ENCODE assay signal across 9 cellular contexts in the genomic region with DNA sequence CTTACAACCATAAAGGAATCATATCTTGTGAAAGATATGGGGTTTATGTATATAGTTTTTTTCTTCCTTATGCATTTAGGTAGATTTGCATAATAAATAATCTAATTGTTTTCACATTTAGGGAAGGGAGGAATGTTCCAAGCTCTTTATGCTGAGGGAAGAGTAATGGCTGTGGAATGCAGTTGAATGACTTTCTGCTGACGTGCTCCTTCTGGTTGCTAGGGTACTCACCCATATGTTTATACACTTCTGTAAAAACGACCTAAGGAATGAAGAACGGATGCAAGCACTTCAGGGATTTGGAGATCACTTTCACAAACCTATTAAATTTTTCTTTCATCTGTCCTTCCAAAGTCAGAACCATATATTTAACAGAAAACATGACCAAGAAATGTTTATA. TPM values are rescaled to one million over a fixed set of nuclear protein-coding genes. Genes with fewer than 3 reads are reported as not detected.
DNase-seq lines count a peak whose midpoint lies in the region; ATAC-seq, FAIRE-seq and TF ChIP-seq lines count a peak whose summit lies in the region.
"Had no signal": no experiment of that assay in that cellular context is flagged by ENCODE, and none has a peak within 500 bp of the region (broad histone marks: within the 10 kb centered on the region; RNA-seq: fewer than 3 reads in every experiment).

No MANE protein-coding gene starts in this region.

- H3K4me1 Mint-ChIP-seq in astrocyte (ENCODE audit: low read depth, unreplicated experiment) (peaks cover 26% of the 10 kb centered on the region), immature natural killer cell (no peaks in the 10 kb centered on the region)
- no peaks in the 10 kb centered on the region for H3K4me1 Mint-ChIP-seq in activated CD8-positive, alpha-beta T cell treated with anti-CD3 and anti-CD28 coated beads, Interleukin-2, amount 10 ng/mL, durations not matched to agents 7 days and 5 days (ENCODE audit: low read depth)

- peak; percentile 100 for FAIRE-seq in astrocyte (lab: Jason Lieb, UNC)

- H3K4me2 ChIP-seq in astrocyte (ENCODE audit: low read length) = peak overlapping the region; percentile 70

- H3K4me1 ChIP-seq in astrocyte (ENCODE audit: insufficient read depth, low read length) (peaks cover 23% of the 10 kb centered on the region), iPS-18a (ENCODE audit: control insufficient read depth, low read depth, low read length) (peaks cover 19% of the 10 kb centered on the region), thyroid gland (peaks cover 0 to 9% of the 10 kb centered on the region in 2 donors)

- H3K27me3 Mint-ChIP-seq in astrocyte (ENCODE audit: low read depth, unreplicated experiment) = peaks cover 2% of the 10 kb centered on the region
- H3K27me3 Mint-ChIP-seq in immature natural killer cell (ENCODE audit: low read depth in 3 of 3) = peaks cover 0 to 2% (median 2%) of the 10 kb centered on the region in 3 donors
- H3K27me3 Mint-ChIP-seq in activated CD8-positive, alpha-beta T cell treated with anti-CD3 and anti-CD28 coated beads, Interleukin-2, amount 10 ng/mL, durations not matched to agents 7 days and 5 days (ENCODE audit: low read depth) = peaks cover 11% of the 10 kb centered on the region

- peak overlapping the region; percentile 99 for H3K27ac Mint-ChIP-seq in astrocyte (ENCODE audit: unreplicated experiment)
- H3K27ac Mint-ChIP-seq in immature natural killer cell = no peak overlapping the region
- no peak overlapping the region for H3K27ac Mint-ChIP-seq in activated CD8-positive, alpha-beta T cell treated with anti-CD3 and anti-CD28 coated beads, Interleukin-2, amount 10 ng/mL, durations not matched to agents 7 days and 5 days

- TF ChIP-seq POLR2A in thyroid gland (IDR thresholded peaks at IDR 0.05) = no peak

- H2AFZ ChIP-seq in astrocyte (ENCODE audit: low read depth, low read length) = no peak overlapping the region

- H3K9ac ChIP-seq in astrocyte (ENCODE audit: low read length) (peak overlapping the region; percentile 74), iPS-18a (ENCODE audit: low read length) (peak overlapping the region; percentile 80)

- ATAC-seq in activated CD8-positive, alpha-beta T cell treated with anti-CD3 and anti-CD28 coated beads, Interleukin-2, amount 10 ng/mL, durations not matched to agents 7 days and 5 days = no peak
- ATAC-seq in GM21619 (IDR thresholded peaks at IDR 0.05; ENCODE audit: unreplicated experiment) = no peak

- TF ChIP-seq CTCF in astrocyte (IDR thresholded peaks at IDR 0.05; ENCODE audit: insufficient read depth, low read depth, low read length) = no peak
- TF ChIP-seq CTCF in thyroid gland (IDR thresholded peaks at IDR 0.05) = no peak

- CTCF ChIA-PET in activated CD8-positive, alpha-beta T cell treated with anti-CD3 and anti-CD28 coated beads, Interleukin-2, amount 10 ng/mL, durations not matched to agents 7 days and 5 days (lab: Charles Lee) = no interaction called here

- H3K79me2 ChIP-seq in astrocyte (ENCODE audit: insufficient read depth, low read length) = no peaks in the 10 kb centered on the region

- WGBS in thyroid gland, 2 donors = 2 to 6% methylated on average over 3 of the region's 3 CpGs

- intact Hi-C loops in thyroid gland (cut with DNase I) = no loop called here

- H3K4me3 ChIP-seq in astrocyte (ENCODE audit: insufficient read depth, low read depth, low read length) (no peak overlapping the region), iPS-18a (ENCODE audit: low read length) (peak overlapping the region; percentile 44), thyroid gland (replicated peaks in 1 of 3) (no peak overlapping the region)

- POLR2A ChIA-PET in activated CD8-positive, alpha-beta T cell treated with anti-CD3 and anti-CD28 coated beads, Interleukin-2, amount 10 ng/mL, durations not matched to agents 7 days and 5 days (lab: Charles Lee) = no interaction called here

- H3K9me3 Mint-ChIP-seq in astrocyte (ENCODE audit: unreplicated experiment) (no peaks in the 10 kb centered on the region), immature natural killer cell (no peaks in the 10 kb centered on the region)
- H3K9me3 Mint-ChIP-seq in activated CD8-positive, alpha-beta T cell treated with anti-CD3 and anti-CD28 coated beads, Interleukin-2, amount 10 ng/mL, durations not matched to agents 7 days and 5 days (ENCODE audit: insufficient read depth) = no peaks in the 10 kb centered on the region

- H4K20me1 ChIP-seq in astrocyte (ENCODE audit: insufficient read depth, low read length) = no peaks in the 10 kb centered on the region

- H3K9me3 ChIP-seq in astrocyte (ENCODE audit: insufficient read depth, low read depth, low read length) (no peaks in the 10 kb centered on the region), iPS-18a (ENCODE audit: control insufficient read depth, low read depth, low read length) (no peaks in the 10 kb centered on the region), thyroid gland (no peaks in the 10 kb centered on the region)

- no peak overlapping the region for H3K4me3 Mint-ChIP-seq in astrocyte (ENCODE audit: unreplicated experiment)
- H3K4me3 Mint-ChIP-seq in immature natural killer cell = no peak overlapping the region
- no peak overlapping the region for H3K4me3 Mint-ChIP-seq in activated CD8-positive, alpha-beta T cell treated with anti-CD3 and anti-CD28 coated beads, Interleukin-2, amount 10 ng/mL, durations not matched to agents 7 days and 5 days

- H3K27ac ChIP-seq in astrocyte (ENCODE audit: low read depth, low read length) (peak overlapping the region; percentile 91), iPS-18a (ENCODE audit: low read length) (peak overlapping the region; percentile 95), thyroid gland (no peak overlapping the region)
- H3K27ac ChIP-seq: 22Rv1 had no signal

- H3K36me3 Mint-ChIP-seq in astrocyte (ENCODE audit: low read depth, unreplicated experiment) = no peaks in the 10 kb centered on the region
- H3K36me3 Mint-ChIP-seq in immature natural killer cell = no peaks in the 10 kb centered on the region
- H3K36me3 Mint-ChIP-seq in activated CD8-positive, alpha-beta T cell treated with anti-CD3 and anti-CD28 coated beads, Interleukin-2, amount 10 ng/mL, durations not matched to agents 7 days and 5 days (ENCODE audit: low read depth) = no peaks in the 10 kb centered on the region

- H3K36me3 ChIP-seq in astrocyte (ENCODE audit: insufficient read depth, low read length) (no peaks in the 10 kb centered on the region), iPS-18a (ENCODE audit: control insufficient read depth, low read depth, low read length) (no peaks in the 10 kb centered on the region), thyroid gland (no peaks in the 10 kb centered on the region)

- DNase-seq in DMS 273 (lab: John Stamatoyannopoulos, UW; ENCODE audit: unreplicated experiment) (peak; percentile 56), DMS 273 treated with DMSO at 0.1 percent for 48 hours (lab: John Stamatoyannopoulos, UW) (no peak), astrocyte (ENCODE audit: low read depth) (peak; percentile 98), thyroid gland (peak; percentile 5 to 30), immature natural killer cell (no peak)
- DNase-seq in activated CD8-positive, alpha-beta T cell treated with anti-CD3 and anti-CD28 coated beads, Interleukin-2, amount 10 ng/mL, durations not matched to agents 7 days and 5 days = no peak

- H3K27me3 ChIP-seq in astrocyte (ENCODE audit: insufficient read depth, low read length) (no peaks in the 10 kb centered on the region), iPS-18a (ENCODE audit: control insufficient read depth, insufficient read depth, low read length) (no peaks in the 10 kb centered on the region), thyroid gland (no peaks in the 10 kb centered on the region)

RNA-seq across cellular contexts. Expression of a gene that starts 29.2 kb away (rescaled TPM):
- total RNA-seq in astrocyte = 131 and 132 TPM in 2 replicates
- total RNA-seq in thyroid gland = 100 to 1,000 TPM in 3 of 4 donors, 10 to 100 TPM in 1; 95.5 to 170 (median 110) TPM
- 10 to 100 TPM; 12.0 to 17.0 (median 14.3) TPM for polyA plus RNA-seq in immature natural killer cell
- 10 to 100 TPM; 42.2 to 42.9 TPM for total RNA-seq in activated CD8-positive, alpha-beta T cell treated with anti-CD3 and anti-CD28 coated beads, Interleukin-2, amount 10 ng/mL, durations not matched to agents 7 days and 5 days

Comparison
In these comparisons a context has a peak if more than half of its experiments do, and no peak if none do; other contexts are left out.
1. DNase-seq: peak in DMS 273 (single experiment), astrocyte (single experiment) and thyroid gland (2 of 2); none in DMS 273 treated with DMSO at 0.1 percent for 48 hours (single experiment), immature natural killer cell (0 of 3) and activated CD8-positive, alpha-beta T cell treated with anti-CD3 and anti-CD28 coated beads, Interleukin-2, amount 10 ng/mL, durations not matched to agents 7 days and 5 days (single experiment).
2. H3K27ac ChIP-seq: peak in astrocyte (single experiment) and iPS-18a (single experiment); none in thyroid gland (0 of 3).